Comparison of ENCODE assay signal across 17 cellular contexts in the genomic region with DNA sequence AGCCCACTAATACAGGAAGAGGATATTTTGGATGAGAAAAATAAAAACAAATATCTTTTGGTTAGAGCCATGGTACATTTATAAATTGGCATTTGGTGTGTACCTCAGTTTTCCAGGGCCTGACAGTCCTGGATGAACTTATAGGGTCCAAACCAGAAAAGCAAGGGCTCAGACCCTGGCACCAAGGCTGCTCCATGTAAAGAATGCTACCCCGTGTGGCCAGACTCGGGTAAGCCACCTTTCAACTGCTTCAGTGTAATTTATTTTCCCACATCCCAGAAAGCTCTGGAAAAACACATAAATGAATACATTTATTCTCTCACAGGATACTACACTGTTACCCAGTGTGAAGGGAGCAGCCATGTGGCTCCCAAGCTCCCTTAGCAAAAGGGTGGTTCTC. TPM values are rescaled to one million over a fixed set of nuclear protein-coding genes. Genes with fewer than 3 reads are reported as not detected.
DNase-seq lines count a peak whose midpoint lies in the region; ATAC-seq and TF ChIP-seq lines count a peak whose summit lies in the region.
"Had no signal": no experiment of that assay in that cellular context is flagged by ENCODE, and none has a peak within 500 bp of the region (broad histone marks: within the 10 kb centered on the region; RNA-seq: fewer than 3 reads in every experiment).

No MANE protein-coding gene starts in this region.

- intact Hi-C loops in activated CD8-positive, alpha-beta T cell treated with anti-CD3 and anti-CD28 coated beads for 36 hours (cut with micrococcal nuclease), result no loop called here

- TF ChIP-seq CTCF in activated CD8-positive, alpha-beta T cell treated with anti-CD3 and anti-CD28 coated beads for 36 hours (IDR thresholded peaks at IDR 0.05), result peak; percentile 22
- peak; percentile 32 for TF ChIP-seq CTCF in astrocyte of the cerebellum (IDR thresholded peaks at IDR 0.05; ENCODE audit: low read depth, low read length, missing control alignments)

- POLR2A ChIA-PET in activated CD8-positive, alpha-beta T cell treated with anti-CD3 and anti-CD28 coated beads for 36 hours (lab: Charles Lee), result no interaction called here
- POLR2A ChIA-PET in activated CD8-positive, alpha-beta T cell treated with anti-CD3 and anti-CD28 coated beads, Interleukin-2, amount 10 ng/mL, durations not matched to agents 7 days and 5 days (lab: Charles Lee), result no interaction called here

- no peak for ATAC-seq in activated CD8-positive, alpha-beta T cell treated with anti-CD3 and anti-CD28 coated beads for 36 hours
- ATAC-seq in activated CD8-positive, alpha-beta T cell treated with anti-CD3 and anti-CD28 coated beads, Interleukin-2, amount 10 ng/mL, durations not matched to agents 7 days and 5 days, result no peak
- no peak for ATAC-seq in GM18861 (IDR thresholded peaks at IDR 0.05; ENCODE audit: unreplicated experiment)
- ATAC-seq: left colon had no signal

- no peak for DNase-seq in activated CD8-positive, alpha-beta T cell treated with anti-CD3 and anti-CD28 coated beads for 36 hours
- no peak for DNase-seq in activated CD8-positive, alpha-beta T cell treated with anti-CD3 and anti-CD28 coated beads, Interleukin-2, amount 10 ng/mL, durations not matched to agents 7 days and 5 days
- DNase-seq in astrocyte of the cerebellum (ENCODE audit: low read depth) (no peak), iPS-NIHi7 (ENCODE audit: extremely low spot score) (peak; percentile 28), dedifferentiated amniotic fluid mesenchymal stem cell (ENCODE audit: extremely low spot score) (no peak), NCI-H2196 (lab: John Stamatoyannopoulos, UW; ENCODE audit: unreplicated experiment) (no peak)
- DNase-seq in activated CD8-positive, alpha-beta memory T cell treated with anti-CD3 and anti-CD28 coated beads for 24 hours, result no peak
- DNase-seq: activated CD4-positive, alpha-beta memory T cell treated with anti-CD3 and anti-CD28 coated beads, Interleukin-2, amount 10 ng/mL, durations not matched to agents 7 days and 5 days; activated naive CD4-positive, alpha-beta T cell treated with anti-CD3 and anti-CD28 coated beads, Interleukin-2, amount 50 U/mL, for 16 hours; cortex of kidney; DMS153; KBM-7; left colon; NCI-H2081; trophoblast cell had no signal

- H3K27ac Mint-ChIP-seq in activated CD8-positive, alpha-beta T cell treated with anti-CD3 and anti-CD28 coated beads for 36 hours, result no peak overlapping the region
- H3K27ac Mint-ChIP-seq in activated CD8-positive, alpha-beta T cell treated with anti-CD3 and anti-CD28 coated beads, Interleukin-2, amount 10 ng/mL, durations not matched to agents 7 days and 5 days, result no peak overlapping the region
- H3K27ac Mint-ChIP-seq: activated CD4-positive, alpha-beta memory T cell treated with anti-CD3 and anti-CD28 coated beads, Interleukin-2, amount 10 ng/mL, durations not matched to agents 7 days and 5 days had no signal

- CTCF ChIA-PET in activated CD8-positive, alpha-beta T cell treated with anti-CD3 and anti-CD28 coated beads for 36 hours (lab: Charles Lee), result interaction anchor here (1.4 kb wide), 2 partner anchors 9 to 17 kb away, joined by 4 read pairs; no protein-coding TSS in a partner anchor
- CTCF ChIA-PET in activated CD8-positive, alpha-beta T cell treated with anti-CD3 and anti-CD28 coated beads, Interleukin-2, amount 10 ng/mL, durations not matched to agents 7 days and 5 days (lab: Charles Lee), result interaction anchor here (1.2 to 1.3 kb wide), 2 partner anchors 10 to 17 kb away, joined by 3 read pairs; no protein-coding TSS in a partner anchor

- H3K36me3 Mint-ChIP-seq in activated CD8-positive, alpha-beta T cell treated with anti-CD3 and anti-CD28 coated beads for 36 hours (ENCODE audit: low read depth), result peaks cover 35% of the 10 kb centered on the region
- peaks cover 62% of the 10 kb centered on the region for H3K36me3 Mint-ChIP-seq in activated CD8-positive, alpha-beta T cell treated with anti-CD3 and anti-CD28 coated beads, Interleukin-2, amount 10 ng/mL, durations not matched to agents 7 days and 5 days (ENCODE audit: low read depth)

- H3K27me3 Mint-ChIP-seq in activated CD8-positive, alpha-beta T cell treated with anti-CD3 and anti-CD28 coated beads for 36 hours, result no peaks in the 10 kb centered on the region
- H3K27me3 Mint-ChIP-seq in activated CD8-positive, alpha-beta T cell treated with anti-CD3 and anti-CD28 coated beads, Interleukin-2, amount 10 ng/mL, durations not matched to agents 7 days and 5 days (ENCODE audit: low read depth), result no peaks in the 10 kb centered on the region
- H3K27me3 Mint-ChIP-seq: activated CD4-positive, alpha-beta memory T cell treated with anti-CD3 and anti-CD28 coated beads, Interleukin-2, amount 10 ng/mL, durations not matched to agents 7 days and 5 days had no signal

- no peak overlapping the region for H3K4me3 ChIP-seq in astrocyte of the cerebellum (ENCODE audit: low read depth, low read length)

- no peaks in the 10 kb centered on the region for H3K9me3 Mint-ChIP-seq in activated CD8-positive, alpha-beta T cell treated with anti-CD3 and anti-CD28 coated beads for 36 hours
- no peaks in the 10 kb centered on the region for H3K9me3 Mint-ChIP-seq in activated CD8-positive, alpha-beta T cell treated with anti-CD3 and anti-CD28 coated beads, Interleukin-2, amount 10 ng/mL, durations not matched to agents 7 days and 5 days (ENCODE audit: insufficient read depth)
- H3K9me3 Mint-ChIP-seq: activated CD4-positive, alpha-beta memory T cell treated with anti-CD3 and anti-CD28 coated beads, Interleukin-2, amount 10 ng/mL, durations not matched to agents 7 days and 5 days had no signal

- peaks cover 19% of the 10 kb centered on the region for H3K4me1 Mint-ChIP-seq in activated CD8-positive, alpha-beta T cell treated with anti-CD3 and anti-CD28 coated beads for 36 hours (ENCODE audit: low read depth)
- H3K4me1 Mint-ChIP-seq in activated CD8-positive, alpha-beta T cell treated with anti-CD3 and anti-CD28 coated beads, Interleukin-2, amount 10 ng/mL, durations not matched to agents 7 days and 5 days (ENCODE audit: low read depth), result peaks cover 45% of the 10 kb centered on the region

- H3K4me3 Mint-ChIP-seq in activated CD8-positive, alpha-beta T cell treated with anti-CD3 and anti-CD28 coated beads for 36 hours, result no peak overlapping the region
- H3K4me3 Mint-ChIP-seq in activated CD8-positive, alpha-beta T cell treated with anti-CD3 and anti-CD28 coated beads, Interleukin-2, amount 10 ng/mL, durations not matched to agents 7 days and 5 days, result no peak overlapping the region
- H3K4me3 Mint-ChIP-seq: activated CD4-positive, alpha-beta memory T cell treated with anti-CD3 and anti-CD28 coated beads, Interleukin-2, amount 10 ng/mL, durations not matched to agents 7 days and 5 days had no signal

- in situ Hi-C loops in astrocyte of the cerebellum (cut with HindIII; ENCODE audit: low sequenced_read_pairs), result no loop called here

RNA-seq across cellular contexts. Expression of gene MRPL14, which starts 13.9 kb away (rescaled TPM):
- 10 to 100 TPM; 42.8 to 44.3 TPM for total RNA-seq in activated CD8-positive, alpha-beta T cell treated with anti-CD3 and anti-CD28 coated beads for 36 hours
- 10 to 100 TPM; 57.3 to 60.9 TPM for total RNA-seq in activated CD8-positive, alpha-beta T cell treated with anti-CD3 and anti-CD28 coated beads, Interleukin-2, amount 10 ng/mL, durations not matched to agents 7 days and 5 days

RNA-seq across cellular contexts. Expression of gene TMEM63B, which starts 14.0 kb away (rescaled TPM):
- 10 to 100 TPM in 1 of 2 experiments, 1 to 10 TPM in 1; 9.1 to 12.9 TPM for total RNA-seq in activated CD8-positive, alpha-beta T cell treated with anti-CD3 and anti-CD28 coated beads for 36 hours
- total RNA-seq in activated CD8-positive, alpha-beta T cell treated with anti-CD3 and anti-CD28 coated beads, Interleukin-2, amount 10 ng/mL, durations not matched to agents 7 days and 5 days, result 10 to 100 TPM; 15.5 to 17.9 TPM

RNA-seq across cellular contexts. Expression of gene CAPN11, which starts 45.2 kb away (rescaled TPM):
- total RNA-seq in activated CD8-positive, alpha-beta T cell treated with anti-CD3 and anti-CD28 coated beads for 36 hours, result under 1 TPM; 0.11 to 0.18 TPM
- total RNA-seq in activated CD8-positive, alpha-beta T cell treated with anti-CD3 and anti-CD28 coated beads, Interleukin-2, amount 10 ng/mL, durations not matched to agents 7 days and 5 days, result under 1 TPM; 0.58 to 0.70 TPM
- total RNA-seq: T-helper 2 cell treated with Interferon-gamma antibody and Interleukin-4, amounts not matched to agents 100 ng/mL and 5 ng/mL, for 36 hours had no signal
